25 cellular contexts compared by ENCODE assay signal in the genomic region with DNA sequence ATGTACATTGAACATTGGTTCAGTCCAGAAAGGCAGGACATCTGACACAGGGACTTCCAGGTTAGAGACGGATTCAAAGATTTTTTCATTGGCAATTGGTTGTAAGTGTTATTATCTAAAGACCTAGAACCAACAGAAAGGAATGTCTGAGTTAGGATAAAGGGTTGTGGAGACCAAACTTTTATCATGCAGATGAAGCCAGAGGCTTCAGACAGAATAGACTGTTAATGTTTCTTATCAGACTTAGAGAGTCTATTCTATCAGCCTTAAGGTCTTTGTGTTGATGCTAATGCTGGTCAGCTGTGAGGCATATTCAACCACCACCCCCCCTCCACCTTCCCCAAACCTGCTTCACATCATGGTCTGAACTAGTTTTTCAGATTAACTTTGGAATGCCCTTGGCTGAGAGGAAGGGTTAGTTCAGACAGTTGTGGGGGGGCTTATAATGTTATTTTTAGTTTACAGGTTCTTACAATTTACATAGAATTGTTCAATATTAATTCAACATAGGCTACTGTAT. TPM values are rescaled to one million over a fixed set of nuclear protein-coding genes. Genes with fewer than 3 reads are reported as not detected.
"Had no signal": no experiment of that assay in that cellular context is flagged by ENCODE, and none has a peak within 500 bp of the region (broad histone marks: within the 10 kb centered on the region; RNA-seq: fewer than 3 reads in every experiment).

No MANE protein-coding gene starts in this region.

- H3K36me3 ChIP-seq: breast epithelium had no signal

- ATAC-seq: activated CD8-positive, alpha-beta T cell treated with anti-CD3 and anti-CD28 coated beads, Interleukin-2, amount 10 ng/mL, durations not matched to agents 7 days and 5 days; PC-3; WTC11 had no signal

- DNase-seq: activated CD4-positive, alpha-beta T cell treated with anti-CD3 and anti-CD28 coated beads for 48 hours; activated CD4-positive, alpha-beta T cell treated with anti-CD3 and anti-CD28 coated beads, Interleukin-2, amount 50 U/mL, for 4 hours; activated CD4-positive, CD25-positive, alpha-beta regulatory T cell treated with anti-CD3 and anti-CD28 coated beads, Interleukin-2, amount 50 U/mL, for 72 hours; activated CD8-positive, alpha-beta memory T cell treated with anti-CD3 and anti-CD28 coated beads, Interleukin-2, amount 50 U/mL, for 48 hours; activated CD8-positive, alpha-beta T cell treated with anti-CD3 and anti-CD28 coated beads, Interleukin-2, amount 10 ng/mL, durations not matched to agents 7 days and 5 days; activated effector memory CD4-positive, alpha-beta T cell treated with Interleukin-2 at 50 U/mL for 16 hours; activated naive CD4-positive, alpha-beta T cell; activated T-cell treated with anti-CD3 and anti-CD28 coated beads, Interleukin-2, amount 50 U/mL, for 24 hours; aorta; caudate nucleus; Karpas-422; NCI-H1105 treated with DMSO at 0.1 percent for 48 hours; NCI-H1436 treated with DMSO at 0.1 percent for 48 hours; NCI-H187; NCI-H2081; NCI-H446; NCI-H524; PC-3; SHP77 treated with DMSO at 0.1 percent for 48 hours; T-helper 9 cell had no signal

- H3K9me3 ChIP-seq: breast epithelium had no signal

- H3K27me3 ChIP-seq: breast epithelium had no signal

- H3K27ac ChIP-seq: breast epithelium had no signal

- H3K4me3 ChIP-seq: breast epithelium had no signal

- FAIRE-seq: RCC 7860 had no signal

RNA-seq across cellular contexts. Expression of gene ITGB3, which starts 2.1 kb away (rescaled TPM):
- total RNA-seq: activated T-helper 1 cell treated with anti-CD3 and anti-CD28 coated beads, Interleukin-12 subunit alpha, Interleukin-12 subunit beta, Interleukin-2, Interleukin-4 antibody, amounts not matched to agents 30 ng/mL and 10 ng/mL and 1 ng/mL, durations not matched to agents 14 hours and 24 hours and 36 hours had no signal

RNA-seq across cellular contexts. Expression of gene MYL4, which starts 42.3 kb away (rescaled TPM):
- total RNA-seq: activated CD8-positive, alpha-beta T cell treated with anti-CD3 and anti-CD28 coated beads, Interleukin-2, amount 10 ng/mL, durations not matched to agents 7 days and 5 days; activated T-helper 1 cell treated with anti-CD3 and anti-CD28 coated beads, Interleukin-12 subunit alpha, Interleukin-12 subunit beta, Interleukin-2, Interleukin-4 antibody, amounts not matched to agents 30 ng/mL and 10 ng/mL and 1 ng/mL, durations not matched to agents 14 hours and 24 hours and 36 hours; breast epithelium; SK-MEL-5 had no signal
